8 cellular contexts compared by ENCODE assay signal in the genomic region with DNA sequence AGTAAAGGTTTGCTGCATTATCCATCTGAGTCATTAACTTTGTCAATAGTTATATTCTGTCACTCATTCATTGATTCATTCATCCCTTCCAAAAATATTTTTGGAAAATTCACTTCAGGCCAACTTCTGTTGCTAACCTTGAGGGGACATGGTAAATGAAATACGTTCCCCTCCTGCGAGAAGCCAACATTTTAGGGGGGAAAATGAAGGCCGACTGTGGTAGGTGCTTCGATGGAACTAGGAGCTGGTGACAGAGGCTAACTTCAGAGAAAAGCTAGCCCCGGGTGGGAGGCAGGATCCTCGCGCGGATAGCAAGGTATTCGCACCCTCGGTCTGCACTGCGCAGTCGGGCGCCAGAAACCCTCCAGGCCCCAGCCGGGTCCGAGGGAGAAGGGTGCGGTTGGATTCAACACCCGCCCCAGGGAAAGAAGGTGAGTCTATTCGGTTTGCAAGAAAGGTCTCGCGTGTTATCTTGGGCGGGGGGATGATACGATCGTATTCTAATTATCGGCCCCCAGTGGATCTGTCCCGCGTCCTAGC. TPM values are rescaled to one million over a fixed set of nuclear protein-coding genes. Genes with fewer than 3 reads are reported as not detected.
DNase-seq lines count a peak whose midpoint lies in the region; ATAC-seq and TF ChIP-seq lines count a peak whose summit lies in the region.

No MANE protein-coding gene starts in this region.

- H3K27me3 ChIP-seq in HUES64 (ENCODE audit: insufficient read depth, low read length) (no peaks in the 10 kb centered on the region), liver (ENCODE audit: control insufficient read depth in 4 of 4, insufficient read depth in 4 of 4, low read length in 3 of 4) (no peaks in the 10 kb centered on the region), thymus (ENCODE audit: control insufficient read depth, insufficient read depth) (no peaks in the 10 kb centered on the region)

- no peaks in the 10 kb centered on the region for H3K36me3 Mint-ChIP-seq in brain

- H3K4me1 ChIP-seq in HUES64 (ENCODE audit: insufficient read depth, low read length) (peaks cover 13% of the 10 kb centered on the region; the same call in 1 of the 2 replicates), liver (ENCODE audit: control insufficient read depth in 4 of 4, insufficient read depth in 4 of 4, low read length in 3 of 4) (peaks cover 0 to 17% (median 12%) of the 10 kb centered on the region in 4 donors), thymus (ENCODE audit: control insufficient read depth, insufficient read depth, low read length) (peaks cover 6% of the 10 kb centered on the region)

- TF ChIP-seq CTCF in AG10803 (conservative IDR thresholded peaks at IDR 0.05; ENCODE audit: low read length): no peak
- TF ChIP-seq CTCF in brain (conservative IDR thresholded peaks at IDR 0.05): no peak
- TF ChIP-seq CTCF in liver (IDR thresholded peaks at IDR 0.05; ENCODE audit: low read depth, low read length, missing input control): no peak

- peak; percentile 18 for ATAC-seq in GM19438 (IDR thresholded peaks at IDR 0.05; ENCODE audit: low read depth, unreplicated experiment)

- no peak for DNase-seq in AG10803 (ENCODE audit: low read depth)
- no peak for DNase-seq in midbrain (lab: John Stamatoyannopoulos, UW)
- DNase-seq in OCI-M2 (lab: John Stamatoyannopoulos, UW; ENCODE audit: unreplicated experiment): no peak

- H3K9ac ChIP-seq in HUES64 (ENCODE audit: low read depth, low read length): peak overlapping the region; percentile 84
- peak overlapping the region; percentile 1 to 88 for H3K9ac ChIP-seq in liver (ENCODE audit: low read depth in 1 of 2, low read length in 2 of 2)

- peaks cover 0 to 12% (median 3%) of the 10 kb centered on the region in 5 experiments for H3K9me3 Mint-ChIP-seq in brain

- H3K27ac Mint-ChIP-seq in brain: peak overlapping the region; percentile 86 to 94 (median 92)

- peak overlapping the region; percentile 93 to 99 (median 97) for H3K4me3 Mint-ChIP-seq in brain

- H3K27me3 Mint-ChIP-seq in brain: peaks cover 19% of the 10 kb centered on the region

- H3K27ac ChIP-seq in HUES64 (ENCODE audit: low read depth, low read length): peak overlapping the region; percentile 79; the same call in 1 of the 2 replicates
- peak overlapping the region in 1 of 2 donors; percentile 56 for H3K27ac ChIP-seq in liver (ENCODE audit: low read depth in 1 of 2, low read length in 2 of 2)
- peak overlapping the region; percentile 84 for H3K27ac ChIP-seq in thymus (ENCODE audit: low read depth)

- peak overlapping the region; percentile 98 for H3K4me3 ChIP-seq in AG10803 (ENCODE audit: low read length)
- peak overlapping the region; percentile 78 for H3K4me3 ChIP-seq in HUES64 (ENCODE audit: low read length)
- peak overlapping the region; percentile 56 to 100 (median 97) for H3K4me3 ChIP-seq in liver (ENCODE audit: low read depth in 1 of 3, low read length in 3 of 3)
- H3K4me3 ChIP-seq in thymus (ENCODE audit: low read length): peak overlapping the region; percentile 72

- 29% methylated on average over 26 of the region's 26 CpGs for WGBS in HUES64
- WGBS in liver: 14% methylated on average over 26 of the region's 26 CpGs
- WGBS in thymus: 12% methylated on average over 26 of the region's 26 CpGs

- H3K9me3 ChIP-seq in HUES64 (ENCODE audit: insufficient read depth, low read depth, low read length): peaks cover 11% of the 10 kb centered on the region; the same call in 1 of the 2 replicates
- H3K9me3 ChIP-seq in liver (ENCODE audit: control insufficient read depth in 4 of 4, low read length in 3 of 4): peaks cover 0 to 4% (median 0%) of the 10 kb centered on the region in 4 donors
- H3K9me3 ChIP-seq in thymus (ENCODE audit: control insufficient read depth): no peaks in the 10 kb centered on the region

- H3K36me3 ChIP-seq in HUES64 (ENCODE audit: insufficient read depth, low read length) (0 out of 2 replicates have a peak, but pooled peaks cover 10% of the 10 kb centered on the region), liver (ENCODE audit: control insufficient read depth in 4 of 4, insufficient read depth in 3 of 4, low read depth in 1 of 4, low read length in 3 of 4) (no peaks in the 10 kb centered on the region), thymus (ENCODE audit: control insufficient read depth, insufficient read depth) (no peaks in the 10 kb centered on the region)

- peaks cover 44% of the 10 kb centered on the region for H3K4me1 Mint-ChIP-seq in brain

- no peak for TF ChIP-seq RAD21 in liver (IDR thresholded peaks at IDR 0.05)

TF ChIP-seq in liver, 16 proteins besides CTCF, POLR2A, EP300 and RAD21:
- no peak for TF ChIP-seq EGR1 (IDR thresholded peaks at IDR 0.05; ENCODE audit: low read depth in 2 of 2)
- no peak for TF ChIP-seq RXRA (IDR thresholded peaks at IDR 0.05)
- no peak for TF ChIP-seq FOXA1 (IDR thresholded peaks at IDR 0.05)
- no peak for TF ChIP-seq NR2F2 (IDR thresholded peaks at IDR 0.05)
- TF ChIP-seq, protein P1, sequence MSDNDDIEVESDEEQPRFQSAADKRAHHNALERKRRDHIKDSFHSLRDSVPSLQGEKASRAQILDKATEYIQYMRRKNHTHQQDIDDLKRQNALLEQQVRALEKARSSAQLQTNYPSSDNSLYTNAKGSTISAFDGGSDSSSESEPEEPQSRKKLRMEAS (IDR thresholded peaks at IDR 0.05): no peak
- no peak for TF ChIP-seq YY1 (IDR thresholded peaks at IDR 0.05)
- TF ChIP-seq, protein P2, sequence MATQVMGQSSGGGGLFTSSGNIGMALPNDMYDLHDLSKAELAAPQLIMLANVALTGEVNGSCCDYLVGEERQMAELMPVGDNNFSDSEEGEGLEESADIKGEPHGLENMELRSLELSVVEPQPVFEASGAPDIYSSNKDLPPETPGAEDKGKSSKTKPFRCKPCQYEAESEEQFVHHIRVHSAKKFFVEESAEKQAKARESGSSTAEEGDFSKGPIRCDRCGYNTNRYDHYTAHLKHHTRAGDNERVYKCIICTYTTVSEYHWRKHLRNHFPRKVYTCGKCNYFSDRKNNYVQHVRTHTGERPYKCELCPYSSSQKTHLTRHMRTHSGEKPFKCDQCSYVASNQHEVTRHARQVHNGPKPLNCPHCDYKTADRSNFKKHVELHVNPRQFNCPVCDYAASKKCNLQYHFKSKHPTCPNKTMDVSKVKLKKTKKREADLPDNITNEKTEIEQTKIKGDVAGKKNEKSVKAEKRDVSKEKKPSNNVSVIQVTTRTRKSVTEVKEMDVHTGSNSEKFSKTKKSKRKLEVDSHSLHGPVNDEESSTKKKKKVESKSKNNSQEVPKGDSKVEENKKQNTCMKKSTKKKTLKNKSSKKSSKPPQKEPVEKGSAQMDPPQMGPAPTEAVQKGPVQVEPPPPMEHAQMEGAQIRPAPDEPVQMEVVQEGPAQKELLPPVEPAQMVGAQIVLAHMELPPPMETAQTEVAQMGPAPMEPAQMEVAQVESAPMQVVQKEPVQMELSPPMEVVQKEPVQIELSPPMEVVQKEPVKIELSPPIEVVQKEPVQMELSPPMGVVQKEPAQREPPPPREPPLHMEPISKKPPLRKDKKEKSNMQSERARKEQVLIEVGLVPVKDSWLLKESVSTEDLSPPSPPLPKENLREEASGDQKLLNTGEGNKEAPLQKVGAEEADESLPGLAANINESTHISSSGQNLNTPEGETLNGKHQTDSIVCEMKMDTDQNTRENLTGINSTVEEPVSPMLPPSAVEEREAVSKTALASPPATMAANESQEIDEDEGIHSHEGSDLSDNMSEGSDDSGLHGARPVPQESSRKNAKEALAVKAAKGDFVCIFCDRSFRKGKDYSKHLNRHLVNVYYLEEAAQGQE (IDR thresholded peaks at IDR 0.05): no peak
- TF ChIP-seq TAF1 (conservative IDR thresholded peaks at IDR 0.05): no peak
TF ChIP-seq in liver: peak in this region for 0.

RNA-seq across cellular contexts. Expression of a gene that starts 0.6 kb away (rescaled TPM):
- polyA plus RNA-seq in HUES64 (2013, experiment 1 of 2): 31.3 TPM
- 23.8 TPM for polyA plus RNA-seq in HUES64 (2013, experiment 2 of 2)
- polyA plus RNA-seq in brain (ENCODE audit: insufficient read depth, low read depth, low replicate concordance): 2.9 TPM
- total RNA-seq in liver: 1 to 10 TPM; 4.9 to 5.5 TPM
- polyA plus RNA-seq in liver: 1 to 10 TPM; 2.4 to 9.2 TPM
- 3.9 TPM for polyA plus RNA-seq in thymus
